ENCODE assay signal across 18 cellular contexts in the genomic region with DNA sequence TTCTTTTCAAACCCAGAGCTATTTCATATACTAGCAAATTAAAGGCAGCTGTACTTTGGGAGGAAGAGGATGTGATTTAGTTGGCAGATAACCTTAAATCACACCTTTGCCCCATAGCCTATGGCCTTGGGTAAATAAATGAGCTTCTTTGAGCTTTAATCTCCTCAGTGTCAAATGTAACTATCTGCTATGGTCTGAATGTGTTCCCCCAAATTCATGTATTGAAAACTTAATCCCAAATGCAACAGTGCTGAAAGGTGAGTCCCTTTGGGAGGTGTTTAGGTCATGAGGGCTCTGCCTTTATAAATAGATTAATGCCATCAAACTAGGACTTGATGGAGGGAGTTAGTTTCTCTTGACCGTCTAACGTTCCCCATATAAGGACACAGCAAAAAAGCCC.
DNase-seq lines count a peak whose midpoint lies in the region; ATAC-seq and TF ChIP-seq lines count a peak whose summit lies in the region.
"Had no signal": no experiment of that assay in that cellular context is flagged by ENCODE, and none has a peak within 500 bp of the region (broad histone marks: within the 10 kb centered on the region; RNA-seq: fewer than 3 reads in every experiment).

No MANE protein-coding gene starts in this region.

- peaks cover 7% of the 10 kb centered on the region; the same call in 2 of the 3 replicates for H3K9me3 Mint-ChIP-seq in GM23338
- peaks cover 0 to 14% of the 10 kb centered on the region in 2 donors for H3K9me3 Mint-ChIP-seq in stimulated activated naive CD8-positive, alpha-beta T cell treated with anti-CD3 and anti-CD28 coated beads, Interleukin-15, amount 100 ng/mL, for 72 hours
- H3K9me3 Mint-ChIP-seq: CD4-positive, alpha-beta T cell; CD8-positive, alpha-beta T cell had no signal

- no peaks in the 10 kb centered on the region for H3K9me3 ChIP-seq in heart left ventricle
- H3K9me3 ChIP-seq: Caco-2 had no signal

- WGBS in heart left ventricle, 4 donors = 70 to 91% (median 87%) methylated on average over 2 of the region's 2 CpGs

- no peak for TF ChIP-seq CTCF in GM23338 (conservative IDR thresholded peaks at IDR 0.05; ENCODE audit: low read depth in 2 of 2)
- no peak for TF ChIP-seq CTCF in heart left ventricle (IDR thresholded peaks at IDR 0.05)

- H3K4me3 ChIP-seq in GM23338 (no peak overlapping the region), heart left ventricle (no peak overlapping the region)
- H3K4me3 ChIP-seq: BLaER1 treated with 17β-estradiol and CSF1 and Interleukin-3, amounts not matched to agents 10 nM and 100 nM; GM12878 had no signal

- ATAC-seq in GM23338 = no peak
- no peak for ATAC-seq in heart left ventricle
- no peak for ATAC-seq in stimulated activated naive CD8-positive, alpha-beta T cell treated with anti-CD3 and anti-CD28 coated beads, Interleukin-15, amount 100 ng/mL, for 72 hours
- ATAC-seq: CD8-positive, alpha-beta T cell; GM12878 had no signal

- no peaks in the 10 kb centered on the region for H3K79me2 ChIP-seq in GM23338 (replicated peaks; ENCODE audit: insufficient read depth)

- H4K20me1 ChIP-seq in GM23338 (replicated peaks; ENCODE audit: insufficient read depth) = no peaks in the 10 kb centered on the region
- H4K20me1 ChIP-seq: BLaER1 treated with 17β-estradiol and CSF1 and Interleukin-3, amounts not matched to agents 10 nM and 100 nM had no signal

- H2AFZ ChIP-seq in GM23338 = 0 out of 2 replicates have a peak overlapping the region, but pooled peaks have one; percentile 23

- H3K27ac ChIP-seq in GM23338 (ENCODE audit: low read depth) (no peak overlapping the region), heart left ventricle (no peak overlapping the region)
- H3K27ac ChIP-seq: BLaER1 treated with 17β-estradiol and CSF1 and Interleukin-3, amounts not matched to agents 10 nM and 100 nM; C4-2B had no signal

- DNase-seq in GM23338 (ENCODE audit: low spot score) = no peak
- DNase-seq in cerebellar cortex (ENCODE audit: low spot score) = peak; percentile 93
- no peak for DNase-seq in stimulated activated naive CD4-positive, alpha-beta T cell (lab: John Stamatoyannopoulos, UW)
- no peak for DNase-seq in heart left ventricle
- DNase-seq in stimulated activated naive CD8-positive, alpha-beta T cell treated with anti-CD3 and anti-CD28 coated beads, Interleukin-15, amount 100 ng/mL, for 72 hours = no peak
- DNase-seq: 8988T; ACHN; AML-193; Caco-2; Calu3; CD4-positive, alpha-beta T cell; CD8-positive, alpha-beta T cell; DMS79 treated with DMSO at 0.1 percent for 48 hours; GDM1 had no signal

- no peak overlapping the region for H3K4me3 Mint-ChIP-seq in GM23338
- H3K4me3 Mint-ChIP-seq in stimulated activated naive CD8-positive, alpha-beta T cell treated with anti-CD3 and anti-CD28 coated beads, Interleukin-15, amount 100 ng/mL, for 72 hours = no peak overlapping the region
- H3K4me3 Mint-ChIP-seq: B cell; CD4-positive, alpha-beta T cell; CD8-positive, alpha-beta T cell had no signal

- no peaks in the 10 kb centered on the region for H3F3A ChIP-seq in GM23338 (replicated peaks; ENCODE audit: low read depth)

- no peak overlapping the region for H3K27ac Mint-ChIP-seq in GM23338
- no peak overlapping the region for H3K27ac Mint-ChIP-seq in stimulated activated naive CD8-positive, alpha-beta T cell treated with anti-CD3 and anti-CD28 coated beads, Interleukin-15, amount 100 ng/mL, for 72 hours
- H3K27ac Mint-ChIP-seq: B cell; CD4-positive, alpha-beta T cell; CD8-positive, alpha-beta T cell had no signal

- TF ChIP-seq POLR2A in heart left ventricle (IDR thresholded peaks at IDR 0.05) = no peak

- no peaks in the 10 kb centered on the region for H3K9me2 ChIP-seq in GM23338 (ENCODE audit: insufficient read depth)

- H3K4me1 ChIP-seq in GM23338 (ENCODE audit: insufficient read depth) (no peaks in the 10 kb centered on the region), heart left ventricle (no peaks in the 10 kb centered on the region)
- H3K4me1 ChIP-seq: BLaER1 treated with 17β-estradiol and CSF1 and Interleukin-3, amounts not matched to agents 10 nM and 100 nM; Caco-2 had no signal

- no peaks in the 10 kb centered on the region for H3K36me3 ChIP-seq in GM23338 (ENCODE audit: insufficient read depth)
- H3K36me3 ChIP-seq in heart left ventricle = no peaks in the 10 kb centered on the region
- H3K36me3 ChIP-seq: BLaER1 treated with 17β-estradiol and CSF1 and Interleukin-3, amounts not matched to agents 10 nM and 100 nM had no signal

- intact Hi-C loops in heart left ventricle (cut with DNase I) = no loop called here

- H3K36me3 Mint-ChIP-seq in GM23338 (ENCODE audit: low read depth) = no peaks in the 10 kb centered on the region
- H3K36me3 Mint-ChIP-seq: CD8-positive, alpha-beta T cell had no signal

- no peaks in the 10 kb centered on the region for H3K4me1 Mint-ChIP-seq in GM23338
- H3K4me1 Mint-ChIP-seq in stimulated activated naive CD8-positive, alpha-beta T cell treated with anti-CD3 and anti-CD28 coated beads, Interleukin-15, amount 100 ng/mL, for 72 hours = no peaks in the 10 kb centered on the region
- H3K4me1 Mint-ChIP-seq: B cell had no signal

- no peaks in the 10 kb centered on the region for H3K27me3 ChIP-seq in GM23338 (ENCODE audit: insufficient read depth)
- no peaks in the 10 kb centered on the region for H3K27me3 ChIP-seq in heart left ventricle
- H3K27me3 ChIP-seq: BLaER1 treated with 17β-estradiol and CSF1 and Interleukin-3, amounts not matched to agents 10 nM and 100 nM had no signal

- H3K4me2 ChIP-seq in GM23338 = no peak overlapping the region
- H3K4me2 ChIP-seq: BLaER1 treated with 17β-estradiol and CSF1 and Interleukin-3, amounts not matched to agents 10 nM and 100 nM had no signal

- H3K27me3 Mint-ChIP-seq in GM23338 (ENCODE audit: insufficient read depth, low read depth, poor library complexity) = no peaks in the 10 kb centered on the region
- peaks cover 20% of the 10 kb centered on the region for H3K27me3 Mint-ChIP-seq in stimulated activated naive CD8-positive, alpha-beta T cell treated with anti-CD3 and anti-CD28 coated beads, Interleukin-15, amount 100 ng/mL, for 72 hours
- H3K27me3 Mint-ChIP-seq: CD4-positive, alpha-beta T cell had no signal

TF ChIP-seq in GM23338, 12 proteins besides CTCF, POLR2A, EP300 and RAD21 (continues in another document):
- TF ChIP-seq ZNF114 (CRISPR knock-in tag; IDR thresholded peaks at IDR 0.05) (no peak), STAT1 (IDR thresholded peaks at IDR 0.05; ENCODE audit: unreplicated experiment) (no peak), POLR2AphosphoS5 (IDR thresholded peaks at IDR 0.05; ENCODE audit: low read depth) (no peak), EZH2 (IDR thresholded peaks at IDR 0.05; ENCODE audit: low read depth, unreplicated experiment) (no peak)
- TF ChIP-seq, protein P1, sequence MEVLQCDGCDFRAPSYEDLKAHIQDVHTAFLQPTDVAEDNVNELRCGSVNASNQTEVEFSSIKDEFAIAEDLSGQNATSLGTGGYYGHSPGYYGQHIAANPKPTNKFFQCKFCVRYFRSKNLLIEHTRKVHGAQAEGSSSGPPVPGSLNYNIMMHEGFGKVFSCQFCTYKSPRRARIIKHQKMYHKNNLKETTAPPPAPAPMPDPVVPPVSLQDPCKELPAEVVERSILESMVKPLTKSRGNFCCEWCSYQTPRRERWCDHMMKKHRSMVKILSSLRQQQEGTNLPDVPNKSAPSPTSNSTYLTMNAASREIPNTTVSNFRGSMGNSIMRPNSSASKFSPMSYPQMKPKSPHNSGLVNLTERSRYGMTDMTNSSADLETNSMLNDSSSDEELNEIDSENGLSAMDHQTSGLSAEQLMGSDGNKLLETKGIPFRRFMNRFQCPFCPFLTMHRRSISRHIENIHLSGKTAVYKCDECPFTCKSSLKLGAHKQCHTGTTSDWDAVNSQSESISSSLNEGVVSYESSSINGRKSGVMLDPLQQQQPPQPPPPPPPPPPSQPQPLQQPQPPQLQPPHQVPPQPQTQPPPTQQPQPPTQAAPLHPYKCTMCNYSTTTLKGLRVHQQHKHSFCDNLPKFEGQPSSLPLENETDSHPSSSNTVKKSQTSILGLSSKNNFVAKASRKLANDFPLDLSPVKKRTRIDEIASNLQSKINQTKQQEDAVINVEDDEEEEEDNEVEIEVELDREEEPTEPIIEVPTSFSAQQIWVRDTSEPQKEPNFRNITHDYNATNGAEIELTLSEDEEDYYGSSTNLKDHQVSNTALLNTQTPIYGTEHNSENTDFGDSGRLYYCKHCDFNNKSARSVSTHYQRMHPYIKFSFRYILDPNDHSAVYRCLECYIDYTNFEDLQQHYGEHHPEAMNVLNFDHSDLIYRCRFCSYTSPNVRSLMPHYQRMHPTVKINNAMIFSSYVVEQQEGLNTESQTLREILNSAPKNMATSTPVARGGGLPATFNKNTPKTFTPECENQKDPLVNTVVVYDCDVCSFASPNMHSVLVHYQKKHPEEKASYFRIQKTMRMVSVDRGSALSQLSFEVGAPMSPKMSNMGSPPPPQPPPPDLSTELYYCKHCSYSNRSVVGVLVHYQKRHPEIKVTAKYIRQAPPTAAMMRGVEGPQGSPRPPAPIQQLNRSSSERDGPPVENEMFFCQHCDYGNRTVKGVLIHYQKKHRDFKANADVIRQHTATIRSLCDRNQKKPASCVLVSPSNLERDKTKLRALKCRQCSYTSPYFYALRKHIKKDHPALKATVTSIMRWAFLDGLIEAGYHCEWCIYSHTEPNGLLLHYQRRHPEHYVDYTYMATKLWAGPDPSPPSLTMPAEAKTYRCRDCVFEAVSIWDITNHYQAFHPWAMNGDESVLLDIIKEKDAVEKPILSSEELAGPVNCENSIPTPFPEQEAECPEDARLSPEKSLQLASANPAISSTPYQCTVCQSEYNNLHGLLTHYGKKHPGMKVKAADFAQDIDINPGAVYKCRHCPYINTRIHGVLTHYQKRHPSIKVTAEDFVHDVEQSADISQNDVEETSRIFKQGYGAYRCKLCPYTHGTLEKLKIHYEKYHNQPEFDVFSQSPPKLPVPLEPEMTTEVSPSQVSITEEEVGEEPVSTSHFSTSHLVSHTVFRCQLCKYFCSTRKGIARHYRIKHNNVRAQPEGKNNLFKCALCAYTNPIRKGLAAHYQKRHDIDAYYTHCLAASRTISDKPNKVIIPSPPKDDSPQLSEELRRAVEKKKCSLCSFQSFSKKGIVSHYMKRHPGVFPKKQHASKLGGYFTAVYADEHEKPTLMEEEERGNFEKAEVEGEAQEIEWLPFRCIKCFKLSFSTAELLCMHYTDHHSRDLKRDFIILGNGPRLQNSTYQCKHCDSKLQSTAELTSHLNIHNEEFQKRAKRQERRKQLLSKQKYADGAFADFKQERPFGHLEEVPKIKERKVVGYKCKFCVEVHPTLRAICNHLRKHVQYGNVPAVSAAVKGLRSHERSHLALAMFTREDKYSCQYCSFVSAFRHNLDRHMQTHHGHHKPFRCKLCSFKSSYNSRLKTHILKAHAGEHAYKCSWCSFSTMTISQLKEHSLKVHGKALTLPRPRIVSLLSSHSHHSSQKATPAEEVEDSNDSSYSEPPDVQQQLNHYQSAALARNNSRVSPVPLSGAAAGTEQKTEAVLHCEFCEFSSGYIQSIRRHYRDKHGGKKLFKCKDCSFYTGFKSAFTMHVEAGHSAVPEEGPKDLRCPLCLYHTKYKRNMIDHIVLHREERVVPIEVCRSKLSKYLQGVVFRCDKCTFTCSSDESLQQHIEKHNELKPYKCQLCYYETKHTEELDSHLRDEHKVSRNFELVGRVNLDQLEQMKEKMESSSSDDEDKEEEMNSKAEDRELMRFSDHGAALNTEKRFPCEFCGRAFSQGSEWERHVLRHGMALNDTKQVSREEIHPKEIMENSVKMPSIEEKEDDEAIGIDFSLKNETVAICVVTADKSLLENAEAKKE (CRISPR knock-in tag; IDR thresholded peaks at IDR 0.05) = no peak
